In genomic region chr4:156983366-156983765, GRCh38 we compare ENCODE assay signal across 12 cellular contexts. TPM values are rescaled to one million over a fixed set of nuclear protein-coding genes. Genes with fewer than 3 reads are reported as not detected.
DNase-seq lines count a peak whose midpoint lies in the region; ATAC-seq and TF ChIP-seq lines count a peak whose summit lies in the region.
"Had no signal": no experiment of that assay in that cellular context is flagged by ENCODE, and none has a peak within 500 bp of the region (broad histone marks: within the 10 kb centered on the region; RNA-seq: fewer than 3 reads in every experiment).

No MANE protein-coding gene starts in this region.

- DNase-seq in left ventricle myocardium inferior (no peak), right atrium auricular region (ENCODE audit: low spot score) (no peak), adipocyte (ENCODE audit: low read depth) (peak; percentile 35), fibroblast of villous mesenchyme (ENCODE audit: low read depth) (no peak), inferior parietal cortex (ENCODE audit: extremely low spot score) (no peak)
- DNase-seq: CD4-positive, CD25-positive, alpha-beta regulatory T cell; KBM-7; ovary had no signal

- H3K27ac ChIP-seq in left ventricle myocardium inferior (replicated peaks): no peak overlapping the region
- no peak overlapping the region for H3K27ac ChIP-seq in right atrium auricular region
- H3K27ac ChIP-seq: coronary artery, ovary had no signal

- H3K9me3 ChIP-seq in left ventricle myocardium inferior (replicated peaks) (peaks cover 3% of the 10 kb centered on the region), right atrium auricular region (no peaks in the 10 kb centered on the region), adipocyte (ENCODE audit: control insufficient read depth, low read length) (peaks cover 4% of the 10 kb centered on the region)
- H3K9me3 ChIP-seq: ovary had no signal

- no peaks in the 10 kb centered on the region for H3K27me3 ChIP-seq in left ventricle myocardium inferior (ENCODE audit: low read depth)
- no peaks in the 10 kb centered on the region for H3K27me3 ChIP-seq in right atrium auricular region
- H3K27me3 ChIP-seq in adipocyte (replicated peaks; ENCODE audit: control insufficient read depth, insufficient read depth, low read length): no peaks in the 10 kb centered on the region
- H3K27me3 ChIP-seq: ovary had no signal

- intact Hi-C loops in left ventricle myocardium inferior (cut with micrococcal nuclease): no loop called here

- H3K4me1 ChIP-seq in left ventricle myocardium inferior: no peaks in the 10 kb centered on the region
- no peaks in the 10 kb centered on the region for H3K4me1 ChIP-seq in right atrium auricular region
- H3K4me1 ChIP-seq in adipocyte (ENCODE audit: control insufficient read depth, insufficient read depth, low read length): peaks cover 7% of the 10 kb centered on the region

- H3K9ac ChIP-seq in adipocyte (ENCODE audit: low read length): no peak overlapping the region

- no peak for ATAC-seq in GM18511 (IDR thresholded peaks at IDR 0.05; ENCODE audit: unreplicated experiment)
- ATAC-seq in HG03139 (IDR thresholded peaks at IDR 0.05; ENCODE audit: unreplicated experiment): no peak
- ATAC-seq in HG03097 (IDR thresholded peaks at IDR 0.05; ENCODE audit: low FRiP score, unreplicated experiment): no peak

- H3K36me3 ChIP-seq in left ventricle myocardium inferior (no peaks in the 10 kb centered on the region), right atrium auricular region (no peaks in the 10 kb centered on the region), adipocyte (ENCODE audit: control insufficient read depth, insufficient read depth, low read length, severe bottlenecking) (no peaks in the 10 kb centered on the region)
- H3K36me3 ChIP-seq: ovary had no signal

- no peak overlapping the region for H3K4me3 ChIP-seq in left ventricle myocardium inferior
- no peak overlapping the region for H3K4me3 ChIP-seq in right atrium auricular region
- H3K4me3 ChIP-seq in adipocyte (ENCODE audit: low read length): no peak overlapping the region
- H3K4me3 ChIP-seq in fibroblast of villous mesenchyme (ENCODE audit: low read depth, low read length): no peak overlapping the region
- H3K4me3 ChIP-seq: coronary artery, ovary had no signal

- TF ChIP-seq CTCF in left ventricle myocardium inferior (IDR thresholded peaks at IDR 0.05; ENCODE audit: borderline replicate concordance): peak; percentile 41
- TF ChIP-seq CTCF in right atrium auricular region (IDR thresholded peaks at IDR 0.05): peak in 1 of 2 donors; percentile 53
- peak; percentile 67 for TF ChIP-seq CTCF in fibroblast of villous mesenchyme (IDR thresholded peaks at IDR 0.05; ENCODE audit: insufficient read depth, low read depth, low read length)

RNA-seq across cellular contexts. Expression of gene PDGFC, which starts 11.8 kb away (rescaled TPM):
- 12.9 TPM for total RNA-seq in left ventricle myocardium inferior
- 10 to 100 TPM; 17.0 to 17.1 TPM for total RNA-seq in right atrium auricular region
- total RNA-seq in fibroblast of villous mesenchyme: 145 and 184 TPM in 2 replicates
